In genomic region chr3:44885618-44886017, GRCh38 we compare ENCODE assay signal across 14 cellular contexts. TPM values are rescaled to one million over a fixed set of nuclear protein-coding genes. Genes with fewer than 3 reads are reported as not detected.
A peak's percentile ranks its signal among the peaks of the same experiment; 100 is the strongest.
DNase-seq lines count a peak whose midpoint lies in the region; ATAC-seq and TF ChIP-seq lines count a peak whose summit lies in the region.
"Had no signal": no experiment of that assay in that cellular context is flagged by ENCODE, and none has a peak within 500 bp of the region (broad histone marks: within the 10 kb centered on the region; RNA-seq: fewer than 3 reads in every experiment).

No MANE protein-coding gene starts in this region.

- H3K4me2 ChIP-seq in SK-N-SH = peak overlapping the region; percentile 63
- H3K4me2 ChIP-seq: BLaER1 treated with 17β-estradiol and CSF1 and Interleukin-3, amounts not matched to agents 10 nM and 100 nM had no signal

- no peaks in the 10 kb centered on the region for H3K27me3 ChIP-seq in breast epithelium
- H3K27me3 ChIP-seq in SK-N-SH (ENCODE audit: insufficient read depth) = no peaks in the 10 kb centered on the region
- peaks cover 8% of the 10 kb centered on the region for H3K27me3 ChIP-seq in upper lobe of right lung
- no peaks in the 10 kb centered on the region for H3K27me3 ChIP-seq in naive thymus-derived CD4-positive, alpha-beta T cell (ENCODE audit: control insufficient read depth in 2 of 2, insufficient read depth in 2 of 2, low read length in 2 of 2)
- H3K27me3 ChIP-seq: BLaER1 treated with 17β-estradiol and CSF1 and Interleukin-3, amounts not matched to agents 10 nM and 100 nM; Peyer's patch had no signal

- POLR2A ChIA-PET in MCF 10A (lab: Yijun Ruan, JAX) (interaction anchor here (0.8 to 3.5 kb wide), 10 partner anchors 22 to 547 kb away, joined by 3 to 36 read pairs (median 6); partner anchors contain the start of genes EXOSC7, KIAA1143, KIF15 and TCAIM), SK-N-SH (lab: Yijun Ruan, JAX) (no interaction called here)
- POLR2A ChIA-PET in naive thymus-derived CD4-positive, alpha-beta T cell (lab: Charles Lee) = no interaction called here

- H4K20me1 ChIP-seq in SK-N-SH (ENCODE audit: insufficient read depth) = no peaks in the 10 kb centered on the region
- H4K20me1 ChIP-seq: BLaER1 treated with 17β-estradiol and CSF1 and Interleukin-3, amounts not matched to agents 10 nM and 100 nM had no signal

- H3K27me3 Mint-ChIP-seq in MCF 10A (ENCODE audit: insufficient read depth, unreplicated experiment) = no peaks in the 10 kb centered on the region
- H3K27me3 Mint-ChIP-seq in activated naive CD4-positive, alpha-beta T cell treated with anti-CD3 and anti-CD28 coated beads for 36 hours (ENCODE audit: low read depth) = peaks cover 2% of the 10 kb centered on the region
- peaks cover 0 to 20% (median 7%) of the 10 kb centered on the region in 5 donors for H3K27me3 Mint-ChIP-seq in naive thymus-derived CD4-positive, alpha-beta T cell

- CTCF ChIA-PET in MCF 10A (lab: Yijun Ruan, JAX) (interaction anchor here (0.7 to 3.5 kb wide), 3 partner anchors 21 to 123 kb away, joined by 3 to 13 read pairs (median 4); no protein-coding TSS in a partner anchor), SK-N-SH (lab: Yijun Ruan, JAX) (interaction anchor here (0.6 to 0.8 kb wide), 2 partner anchors 17 to 29 kb away, joined by 3 to 4 read pairs; no protein-coding TSS in a partner anchor)
- CTCF ChIA-PET in activated naive CD4-positive, alpha-beta T cell treated with anti-CD3 and anti-CD28 coated beads for 36 hours (lab: Charles Lee) = no interaction called here
- CTCF ChIA-PET in naive thymus-derived CD4-positive, alpha-beta T cell (lab: Charles Lee) = no interaction called here

- H3K4me3 ChIP-seq in breast epithelium (no peak overlapping the region), SK-N-SH (ENCODE audit: low read depth in 2 of 2, low read length in 1 of 2) (no peak overlapping the region), upper lobe of right lung (no peak overlapping the region)
- H3K4me3 ChIP-seq in naive thymus-derived CD4-positive, alpha-beta T cell (ENCODE audit: low read length) = no peak overlapping the region
- H3K4me3 ChIP-seq: BLaER1 treated with 17β-estradiol and CSF1 and Interleukin-3, amounts not matched to agents 10 nM and 100 nM; Peyer's patch; skin epidermis had no signal

- no TSS peak for BruUV-seq in MCF 10A (replicated peaks; lab: Mats Ljungman, UMichigan)

- no peaks in the 10 kb centered on the region for H3K9me2 ChIP-seq in SK-N-SH

- peak overlapping the region; percentile 79 for H3K27ac Mint-ChIP-seq in MCF 10A (ENCODE audit: low read depth, unreplicated experiment)
- no peak overlapping the region for H3K27ac Mint-ChIP-seq in activated naive CD4-positive, alpha-beta T cell treated with anti-CD3 and anti-CD28 coated beads for 36 hours
- H3K27ac Mint-ChIP-seq in naive thymus-derived CD4-positive, alpha-beta T cell = no peak overlapping the region

- intact Hi-C loops in MCF 10A (cut with micrococcal nuclease) (loop anchor here (2.0 to 10.0 kb wide), 4 partner anchors 29 to 237 kb away; partner anchors contain the start of genes EXOSC7 and ZDHHC3), breast epithelium (cut with DNase I; ENCODE audit: low total_unique reads) (no loop called here), upper lobe of right lung (cut with DNase I) (no loop called here)
- intact Hi-C loops in activated naive CD4-positive, alpha-beta T cell treated with anti-CD3 and anti-CD28 coated beads for 36 hours (cut with micrococcal nuclease) = no loop called here
- intact Hi-C loops in naive thymus-derived CD4-positive, alpha-beta T cell (cut with micrococcal nuclease) = no loop called here

- peak overlapping the region; percentile 34; the same call in 1 of the 2 replicates for H3K9ac ChIP-seq in SK-N-SH
- H3K9ac ChIP-seq: BLaER1 treated with 17β-estradiol and CSF1 and Interleukin-3, amounts not matched to agents 10 nM and 100 nM had no signal

- H3K27ac ChIP-seq in breast epithelium (no peak overlapping the region), SK-N-SH (ENCODE audit: low read depth in 2 of 2, low read length in 1 of 2) (peak overlapping the region in 1 of 2 experiments; percentile 93; a peak in 2 of 4 replicates), upper lobe of right lung (no peak overlapping the region)
- H3K27ac ChIP-seq in naive thymus-derived CD4-positive, alpha-beta T cell (ENCODE audit: low read depth, low read length) = no peak overlapping the region
- H3K27ac ChIP-seq: BLaER1 treated with 17β-estradiol and CSF1 and Interleukin-3, amounts not matched to agents 10 nM and 100 nM; Peyer's patch had no signal

- no peak for TF ChIP-seq RAD21 in SK-N-SH (IDR thresholded peaks at IDR 0.05; ENCODE audit: low read length)

- peak in 1 of 2 experiments; percentile 95; a peak in 2 of 4 replicates for TF ChIP-seq EP300 in SK-N-SH (IDR thresholded peaks at IDR 0.05; ENCODE audit: borderline replicate concordance in 1 of 2, low read depth in 1 of 2, low read length in 1 of 2)

- H3K9me3 ChIP-seq in breast epithelium (no peaks in the 10 kb centered on the region), SK-N-SH (no peaks in the 10 kb centered on the region), upper lobe of right lung (no peaks in the 10 kb centered on the region)
- no peaks in the 10 kb centered on the region for H3K9me3 ChIP-seq in naive thymus-derived CD4-positive, alpha-beta T cell (ENCODE audit: control insufficient read depth in 2 of 3, low read length in 3 of 3)
- H3K9me3 ChIP-seq: BLaER1 treated with 17β-estradiol and CSF1 and Interleukin-3, amounts not matched to agents 10 nM and 100 nM; Peyer's patch had no signal

- H3K4me3 Mint-ChIP-seq in MCF 10A (ENCODE audit: unreplicated experiment) = peak overlapping the region; percentile 30
- H3K4me3 Mint-ChIP-seq in activated naive CD4-positive, alpha-beta T cell treated with anti-CD3 and anti-CD28 coated beads for 36 hours = no peak overlapping the region
- H3K4me3 Mint-ChIP-seq in naive thymus-derived CD4-positive, alpha-beta T cell = no peak overlapping the region

- H3K4me1 Mint-ChIP-seq in MCF 10A (ENCODE audit: insufficient read depth, unreplicated experiment) = peaks cover 47% of the 10 kb centered on the region
- H3K4me1 Mint-ChIP-seq in activated naive CD4-positive, alpha-beta T cell treated with anti-CD3 and anti-CD28 coated beads for 36 hours (ENCODE audit: low read depth) = no peaks in the 10 kb centered on the region
- H3K4me1 Mint-ChIP-seq in naive thymus-derived CD4-positive, alpha-beta T cell = no peaks in the 10 kb centered on the region

- no peaks in the 10 kb centered on the region for H3K36me3 ChIP-seq in breast epithelium
- H3K36me3 ChIP-seq in SK-N-SH (replicated peaks in 1 of 2; ENCODE audit: control insufficient read depth in 1 of 2, insufficient read depth in 2 of 2, low read length in 1 of 2) = no peaks in the 10 kb centered on the region
- no peaks in the 10 kb centered on the region for H3K36me3 ChIP-seq in upper lobe of right lung
- H3K36me3 ChIP-seq in naive thymus-derived CD4-positive, alpha-beta T cell (ENCODE audit: control insufficient read depth in 2 of 3, insufficient read depth in 3 of 3, low read length in 3 of 3) = no peaks in the 10 kb centered on the region
- H3K36me3 ChIP-seq: BLaER1 treated with 17β-estradiol and CSF1 and Interleukin-3, amounts not matched to agents 10 nM and 100 nM; Peyer's patch had no signal

- 3% methylated on average over 4 of the region's 4 CpGs for WGBS in SK-N-SH (ENCODE audit: low lambda C conversion rate)

- DNase-seq in MCF 10A (ENCODE audit: unreplicated experiment) (peak; percentile 98), breast epithelium (ENCODE audit: low spot score in 2 of 2) (no peak), SK-N-SH (peak; percentile 34), fibroblast of the conjunctiva (ENCODE audit: low read depth) (peak; percentile 87), upper lobe of right lung (no peak)
- DNase-seq in activated naive CD4-positive, alpha-beta T cell treated with anti-CD3 and anti-CD28 coated beads for 36 hours = no peak
- DNase-seq in naive thymus-derived CD4-positive, alpha-beta T cell = no peak
- DNase-seq in activated T-cell treated with anti-CD3 and anti-CD28 coated beads, Interleukin-2, amount 50 U/mL, for 1 hour = no peak
- DNase-seq: activated CD8-positive, alpha-beta memory T cell treated with anti-CD3 and anti-CD28 coated beads for 24 hours; Kasumi-1 had no signal

- H2AFZ ChIP-seq in SK-N-SH (ENCODE audit: low read depth) = no peak overlapping the region

- H3K79me2 ChIP-seq in SK-N-SH (ENCODE audit: insufficient read depth) = no peaks in the 10 kb centered on the region

- H3K4me1 ChIP-seq in breast epithelium (no peaks in the 10 kb centered on the region), SK-N-SH (ENCODE audit: control insufficient read depth in 1 of 2, insufficient read depth in 2 of 2, low read depth in 1 of 2, low read length in 1 of 2) (peaks cover 6 to 21% of the 10 kb centered on the region in 2 experiments; a peak in 3 of 4 replicates), upper lobe of right lung (no peaks in the 10 kb centered on the region)
- no peaks in the 10 kb centered on the region for H3K4me1 ChIP-seq in naive thymus-derived CD4-positive, alpha-beta T cell (ENCODE audit: control insufficient read depth in 2 of 2, insufficient read depth in 2 of 2, low read length in 2 of 2)
- H3K4me1 ChIP-seq: Peyer's patch had no signal

- H3K36me3 Mint-ChIP-seq in MCF 10A (ENCODE audit: insufficient read depth, unreplicated experiment) = peaks cover 7% of the 10 kb centered on the region
- no peaks in the 10 kb centered on the region for H3K36me3 Mint-ChIP-seq in activated naive CD4-positive, alpha-beta T cell treated with anti-CD3 and anti-CD28 coated beads for 36 hours (ENCODE audit: low read depth)
- H3K36me3 Mint-ChIP-seq in naive thymus-derived CD4-positive, alpha-beta T cell = no peaks in the 10 kb centered on the region

- TF ChIP-seq CTCF in MCF 10A (IDR thresholded peaks at IDR 0.05; ENCODE audit: unreplicated experiment) (no peak), breast epithelium (IDR thresholded peaks at IDR 0.05) (no peak), SK-N-SH (IDR thresholded peaks at IDR 0.05) (no peak), upper lobe of right lung (IDR thresholded peaks at IDR 0.05) (no peak)

- H3F3A ChIP-seq in SK-N-SH (replicated peaks; ENCODE audit: insufficient read depth) = peaks cover 10% of the 10 kb centered on the region

- no peaks in the 10 kb centered on the region for H3K9me3 Mint-ChIP-seq in MCF 10A (ENCODE audit: unreplicated experiment)
- no peaks in the 10 kb centered on the region for H3K9me3 Mint-ChIP-seq in activated naive CD4-positive, alpha-beta T cell treated with anti-CD3 and anti-CD28 coated beads for 36 hours
- H3K9me3 Mint-ChIP-seq in naive thymus-derived CD4-positive, alpha-beta T cell = no peaks in the 10 kb centered on the region

- peak; percentile 35 for ATAC-seq in upper lobe of right lung
- no peak for ATAC-seq in naive thymus-derived CD4-positive, alpha-beta T cell

- no peak for TF ChIP-seq POLR2A in breast epithelium (IDR thresholded peaks at IDR 0.05)

RNA-seq across cellular contexts. Expression of gene TGM4, which starts 11.2 kb away (rescaled TPM):
- total RNA-seq in MCF 10A (2022) (1.1 and 2.5 TPM in 2 replicates), breast epithelium (under 1 TPM in 1 of 3 donors, not detected in 2; 0.16 TPM), upper lobe of right lung (not detected)
- 0.12 and 0.13 TPM in 2 replicates for polyA plus RNA-seq in SK-N-SH (2012; rRNA removed)
- 0.06 and 0.18 TPM in 2 replicates for polyA plus RNA-seq in SK-N-SH (2012; cell fraction: cytosol; rRNA removed)
- polyA plus RNA-seq in SK-N-SH (2012; cell fraction: nucleus; rRNA removed) = 0.22 and 0.27 TPM in 2 replicates
- total RNA-seq in activated naive CD4-positive, alpha-beta T cell treated with anti-CD3 and anti-CD28 coated beads for 36 hours = not detected
- not detected for total RNA-seq in naive thymus-derived CD4-positive, alpha-beta T cell
- under 1 TPM in 1 of 2 donors, not detected in 1; 0.07 TPM for polyA plus RNA-seq in naive thymus-derived CD4-positive, alpha-beta T cell
- total RNA-seq: Peyer's patch, temporal lobe had no signal

RNA-seq across cellular contexts. Expression of gene TMEM42, which starts 23.9 kb away (rescaled TPM):
- 27.6 and 27.8 TPM in 2 replicates for total RNA-seq in MCF 10A (2022)
- total RNA-seq in breast epithelium = 10 to 100 TPM; 12.8 to 28.6 (median 20.3) TPM
- polyA plus RNA-seq in SK-N-SH (2012; rRNA removed) = 32.8 and 42.4 TPM in 2 replicates
- polyA plus RNA-seq in SK-N-SH (2012; cell fraction: cytosol; rRNA removed) = 27.6 and 31.8 TPM in 2 replicates
- polyA plus RNA-seq in SK-N-SH (2012; cell fraction: nucleus; rRNA removed) = 46.9 and 61.1 TPM in 2 replicates
- 14.4 TPM for total RNA-seq in upper lobe of right lung
- 10 to 100 TPM; 13.9 to 15.8 TPM for total RNA-seq in activated naive CD4-positive, alpha-beta T cell treated with anti-CD3 and anti-CD28 coated beads for 36 hours
- total RNA-seq in naive thymus-derived CD4-positive, alpha-beta T cell = 10 to 100 TPM; 12.1 to 25.1 (median 16.4) TPM
- polyA plus RNA-seq in naive thymus-derived CD4-positive, alpha-beta T cell = 10 to 100 TPM; 51.3 to 74.5 TPM

Comparison
In these comparisons a context has a peak if more than half of its experiments do, and no peak if none do; other contexts are left out.
1. DNase-seq: peak in MCF 10A (single experiment), SK-N-SH (single experiment) and fibroblast of the conjunctiva (single experiment); none in breast epithelium (0 of 2), upper lobe of right lung (single experiment), activated naive CD4-positive, alpha-beta T cell treated with anti-CD3 and anti-CD28 coated beads for 36 hours (single experiment), naive thymus-derived CD4-positive, alpha-beta T cell (0 of 9) and activated T-cell treated with anti-CD3 and anti-CD28 coated beads, Interleukin-2, amount 50 U/mL, for 1 hour (single experiment).
2. CTCF ChIA-PET loops: an anchor here in MCF 10A (0.7 to 3.5 kb wide) and SK-N-SH (0.6 to 0.8 kb wide); none called in activated naive CD4-positive, alpha-beta T cell treated with anti-CD3 and anti-CD28 coated beads for 36 hours and naive thymus-derived CD4-positive, alpha-beta T cell.